12 cellular contexts compared by ENCODE assay signal in genomic region chr14:54086780-54087179, GRCh38.
"Had no signal": no experiment of that assay in that cellular context is flagged by ENCODE, and none has a peak within 500 bp of the region (broad histone marks: within the 10 kb centered on the region; RNA-seq: fewer than 3 reads in every experiment).

No MANE protein-coding gene starts in this region.

- H3K27me3 Mint-ChIP-seq: activated T-helper 17 cell treated with anti-CD3 and anti-CD28 coated beads, Interleukin-2, amount 50 U/mL, for 72 hours; stimulated activated naive CD8-positive, alpha-beta T cell treated with anti-CD3 and anti-CD28 coated beads, Interleukin-15, Interleukin-2, amounts not matched to agents 100 ng/mL and 50 ng/mL, for 24 hours; type B pancreatic cell had no signal

- H3K27ac ChIP-seq: ascending aorta, right atrium auricular region, spleen, suprapubic skin had no signal

- H3K36me3 Mint-ChIP-seq: type B pancreatic cell had no signal

- H3K4me3 Mint-ChIP-seq: activated T-helper 17 cell treated with anti-CD3 and anti-CD28 coated beads, Interleukin-2, amount 50 U/mL, for 72 hours; endodermal cell; stimulated activated naive CD8-positive, alpha-beta T cell treated with anti-CD3 and anti-CD28 coated beads, Interleukin-15, Interleukin-2, amounts not matched to agents 100 ng/mL and 50 ng/mL, for 24 hours; type B pancreatic cell had no signal

- H3K9me3 Mint-ChIP-seq: activated T-helper 17 cell treated with anti-CD3 and anti-CD28 coated beads, Interleukin-2, amount 50 U/mL, for 72 hours; endodermal cell; stimulated activated naive CD8-positive, alpha-beta T cell treated with anti-CD3 and anti-CD28 coated beads, Interleukin-15, Interleukin-2, amounts not matched to agents 100 ng/mL and 50 ng/mL, for 24 hours had no signal

- H3K4me3 ChIP-seq: ascending aorta, right atrium auricular region, spleen, suprapubic skin had no signal

- H3K27me3 ChIP-seq: ascending aorta, right atrium auricular region, spleen, suprapubic skin had no signal

- DNase-seq: activated CD4-positive, alpha-beta T cell treated with anti-CD3 and anti-CD28 coated beads for 1 hour; activated CD4-positive, alpha-beta T cell treated with anti-CD3 and anti-CD28 coated beads, Interleukin-2, amount 50 U/mL, for 48 hours; activated naive CD4-positive, alpha-beta T cell treated with Interleukin-2 at 50 U/mL for 16 hours; endodermal cell; kidney; spleen had no signal

- H3K27ac Mint-ChIP-seq: activated T-helper 17 cell treated with anti-CD3 and anti-CD28 coated beads, Interleukin-2, amount 50 U/mL, for 72 hours; endodermal cell; stimulated activated naive CD8-positive, alpha-beta T cell treated with anti-CD3 and anti-CD28 coated beads, Interleukin-15, Interleukin-2, amounts not matched to agents 100 ng/mL and 50 ng/mL, for 24 hours; type B pancreatic cell had no signal

- H3K4me1 ChIP-seq: ascending aorta, right atrium auricular region, spleen, suprapubic skin had no signal

- ATAC-seq: activated T-helper 17 cell treated with anti-CD3 and anti-CD28 coated beads, Interleukin-2, amount 50 U/mL, for 72 hours had no signal

- H3K36me3 ChIP-seq: ascending aorta, right atrium auricular region, spleen, suprapubic skin had no signal

- H3K9me3 ChIP-seq: suprapubic skin had no signal

- H3K4me1 Mint-ChIP-seq: activated T-helper 17 cell treated with anti-CD3 and anti-CD28 coated beads, Interleukin-2, amount 50 U/mL, for 72 hours; endodermal cell had no signal
